Comparison of ENCODE assay signal across 2 cellular contexts in genomic region chr17:258906-259305, GRCh38.
TF ChIP-seq lines count a peak whose summit lies in the region.

No MANE protein-coding gene starts in this region.

TF ChIP-seq in HepG2, 621 proteins besides CTCF, POLR2A, EP300 and RAD21:
- TF ChIP-seq NFKBIZ (CRISPR knock-in tag; IDR thresholded peaks at IDR 0.05), result no peak
- no peak for TF ChIP-seq HOXD1 (CRISPR knock-in tag; IDR thresholded peaks at IDR 0.05)
- no peak for TF ChIP-seq CHD2 (IDR thresholded peaks at IDR 0.05; ENCODE audit: low read depth, low read length)
- TF ChIP-seq ZNF790 (CRISPR knock-in tag; IDR thresholded peaks at IDR 0.05; ENCODE audit: borderline replicate concordance), result no peak
- no peak for TF ChIP-seq ZNF83 (CRISPR knock-in tag; IDR thresholded peaks at IDR 0.05; ENCODE audit: borderline replicate concordance)
- no peak for TF ChIP-seq KLF15 (CRISPR knock-in tag; IDR thresholded peaks at IDR 0.05; ENCODE audit: borderline replicate concordance)
- no peak for TF ChIP-seq ZNF704 (CRISPR knock-in tag; IDR thresholded peaks at IDR 0.05; ENCODE audit: borderline replicate concordance)
- TF ChIP-seq CC2D1A (CRISPR knock-in tag; IDR thresholded peaks at IDR 0.05), result no peak
- no peak for TF ChIP-seq TEAD2 (CRISPR knock-in tag; IDR thresholded peaks at IDR 0.05)
- TF ChIP-seq SSRP1 (CRISPR knock-in tag; IDR thresholded peaks at IDR 0.05), result no peak
- no peak for TF ChIP-seq SUZ12 (IDR thresholded peaks at IDR 0.05; ENCODE audit: low read depth, low read length)
- TF ChIP-seq MXD1 (CRISPR knock-in tag; IDR thresholded peaks at IDR 0.05), result no peak
- TF ChIP-seq SIN3A (IDR thresholded peaks at IDR 0.05; ENCODE audit: borderline replicate concordance, low read depth, low read length), result no peak

TF ChIP-seq in H1, 55 proteins besides CTCF, POLR2A, EP300 and RAD21:
- no peak for TF ChIP-seq JUN (IDR thresholded peaks at IDR 0.05; ENCODE audit: low read depth, low read length)
- no peak for TF ChIP-seq EGR1 (IDR thresholded peaks at IDR 0.05; ENCODE audit: borderline replicate concordance, low read depth, low read length)
- no peak for TF ChIP-seq TAF1 (IDR thresholded peaks at IDR 0.05; ENCODE audit: low read depth, low read length)
